ENCODE assay signal across 19 cellular contexts in the genomic region with DNA sequence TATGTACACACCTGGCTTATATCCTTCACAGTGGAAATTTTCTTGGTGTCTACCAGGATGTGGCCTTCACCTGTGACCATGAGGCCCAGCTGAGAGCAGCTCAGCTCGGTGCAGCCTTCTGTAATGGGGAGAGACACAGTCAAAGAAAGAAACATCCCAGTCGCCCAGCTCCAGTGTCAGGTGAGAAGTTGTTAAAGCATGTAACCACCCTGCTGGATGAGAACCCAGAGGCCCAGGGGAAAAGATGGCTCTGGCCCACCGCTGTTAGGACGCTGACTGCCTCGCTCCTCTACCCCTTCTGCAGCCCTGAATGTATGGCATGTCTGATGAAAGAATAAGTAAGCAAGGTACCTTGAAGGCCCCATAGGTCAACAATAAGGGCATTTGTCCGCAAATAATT. TPM values are rescaled to one million over a fixed set of nuclear protein-coding genes. Genes with fewer than 3 reads are reported as not detected.
A peak's percentile ranks its signal among the peaks of the same experiment; 100 is the strongest.
DNase-seq lines count a peak whose midpoint lies in the region; ATAC-seq and TF ChIP-seq lines count a peak whose summit lies in the region.
"Had no signal": no experiment of that assay in that cellular context is flagged by ENCODE, and none has a peak within 500 bp of the region (broad histone marks: within the 10 kb centered on the region; RNA-seq: fewer than 3 reads in every experiment).

No MANE protein-coding gene starts in this region.

- no peak overlapping the region for H3K4me3 Mint-ChIP-seq in chondrocyte (ENCODE audit: unreplicated experiment)
- H3K4me3 Mint-ChIP-seq: B cell, CD14-positive monocyte, GM23338, HFFc6 had no signal

- WGBS in heart left ventricle, 4 donors: 92 to 97% (median 96%) methylated on average over 5 to 6 of the region's 6 CpGs
- 89 to 98% (median 95%) methylated on average over 6 of the region's 6 CpGs for WGBS in psoas muscle, 3 donors

- H3K27me3 ChIP-seq in right atrium auricular region (no peaks in the 10 kb centered on the region), heart left ventricle (no peaks in the 10 kb centered on the region), psoas muscle (ENCODE audit: insufficient read depth in 3 of 3, low read length in 2 of 3) (no peaks in the 10 kb centered on the region)

- DNase-seq in right atrium auricular region (ENCODE audit: low spot score): peak; percentile 38
- no peak for DNase-seq in heart left ventricle
- DNase-seq in chondrocyte (ENCODE audit: low spot score): peak; percentile 37
- no peak for DNase-seq in psoas muscle
- DNase-seq in GOT3 (lab: John Stamatoyannopoulos, UW): no peak
- DNase-seq in NCI-H446 (lab: John Stamatoyannopoulos, UW): no peak
- DNase-seq: 8988T; CD4-positive, alpha-beta memory T cell; DMS153; DMS79; GDM1; H7; HFFc6; IMR-90 had no signal

- no peaks in the 10 kb centered on the region for H3K27me3 Mint-ChIP-seq in chondrocyte (ENCODE audit: low read depth)
- H3K27me3 Mint-ChIP-seq: B cell; CD4-positive, alpha-beta memory T cell had no signal

- H3K36me3 ChIP-seq in right atrium auricular region (peaks cover 21% of the 10 kb centered on the region), heart left ventricle (peaks cover 0 to 73% (median 54%) of the 10 kb centered on the region in 9 donors), psoas muscle (ENCODE audit: insufficient read depth in 1 of 2, low read depth in 1 of 2) (peaks cover 0 to 60% of the 10 kb centered on the region in 2 donors)

- H3K9me3 ChIP-seq in right atrium auricular region (no peaks in the 10 kb centered on the region), heart left ventricle (no peaks in the 10 kb centered on the region), psoas muscle (no peaks in the 10 kb centered on the region)

- intact Hi-C loops in heart left ventricle (cut with DNase I): no loop called here
- intact Hi-C loops in psoas muscle (cut with DNase I): no loop called here

- H3K27ac ChIP-seq in right atrium auricular region (no peak overlapping the region), heart left ventricle (no peak overlapping the region), psoas muscle (peak overlapping the region; percentile 73)

- H3K4me1 ChIP-seq in right atrium auricular region (no peaks in the 10 kb centered on the region), heart left ventricle (peaks cover 0 to 4% (median 0%) of the 10 kb centered on the region in 12 donors), psoas muscle (peaks cover 25% of the 10 kb centered on the region)

- ATAC-seq in heart left ventricle (no peak), psoas muscle (no peak), HG02763 (IDR thresholded peaks at IDR 0.05; ENCODE audit: unreplicated experiment) (no peak)
- ATAC-seq: GM23338, HCT116 had no signal

- H3K9me3 Mint-ChIP-seq in chondrocyte (ENCODE audit: low read depth): no peaks in the 10 kb centered on the region
- H3K9me3 Mint-ChIP-seq: GM23338 had no signal

- no peak overlapping the region for H3K4me3 ChIP-seq in right atrium auricular region
- no peak overlapping the region for H3K4me3 ChIP-seq in heart left ventricle
- no peak overlapping the region for H3K4me3 ChIP-seq in psoas muscle
- H3K4me3 ChIP-seq: GM23338 had no signal

- no peak for TF ChIP-seq CTCF in right atrium auricular region (IDR thresholded peaks at IDR 0.05)
- no peak for TF ChIP-seq CTCF in heart left ventricle (IDR thresholded peaks at IDR 0.05)
- TF ChIP-seq CTCF in chondrocyte (IDR thresholded peaks at IDR 0.05): no peak
- no peak for TF ChIP-seq CTCF in psoas muscle (IDR thresholded peaks at IDR 0.05)

- no peak overlapping the region for H3K27ac Mint-ChIP-seq in chondrocyte (ENCODE audit: unreplicated experiment)
- H3K27ac Mint-ChIP-seq: B cell, CD14-positive monocyte, GM23338, HFFc6 had no signal

- H3K4me1 Mint-ChIP-seq in chondrocyte (ENCODE audit: low read depth): peaks cover 3% of the 10 kb centered on the region

- TF ChIP-seq POLR2A in heart left ventricle (IDR thresholded peaks at IDR 0.05): no peak

- H3K36me3 Mint-ChIP-seq in chondrocyte (ENCODE audit: low read depth): peaks cover 44% of the 10 kb centered on the region
- H3K36me3 Mint-ChIP-seq: CD4-positive, alpha-beta memory T cell had no signal

RNA-seq across cellular contexts. Expression of a gene that starts 52.7 kb away (rescaled TPM):
- total RNA-seq in right atrium auricular region (10 to 100 TPM; 21.4 to 23.1 TPM), heart left ventricle (10 to 100 TPM; 22.0 to 36.4 (median 32.9) TPM), chondrocyte (33.5 to 39.4 TPM (median 33.5 TPM) in 3 replicates), psoas muscle (10 to 100 TPM; 22.6 to 41.8 (median 38.5) TPM)
- polyA plus RNA-seq in heart left ventricle (10 to 100 TPM; 13.8 to 27.3 TPM), psoas muscle (10 to 100 TPM; 28.3 to 50.8 (median 44.3) TPM)

Comparison
In these comparisons a context has a peak if more than half of its experiments do, and no peak if none do; other contexts are left out.
1. DNase-seq: peak in right atrium auricular region (single experiment) and chondrocyte (single experiment); none in heart left ventricle (0 of 5), psoas muscle (0 of 2), GOT3 (single experiment) and NCI-H446 (0 of 2).